In the genomic region with DNA sequence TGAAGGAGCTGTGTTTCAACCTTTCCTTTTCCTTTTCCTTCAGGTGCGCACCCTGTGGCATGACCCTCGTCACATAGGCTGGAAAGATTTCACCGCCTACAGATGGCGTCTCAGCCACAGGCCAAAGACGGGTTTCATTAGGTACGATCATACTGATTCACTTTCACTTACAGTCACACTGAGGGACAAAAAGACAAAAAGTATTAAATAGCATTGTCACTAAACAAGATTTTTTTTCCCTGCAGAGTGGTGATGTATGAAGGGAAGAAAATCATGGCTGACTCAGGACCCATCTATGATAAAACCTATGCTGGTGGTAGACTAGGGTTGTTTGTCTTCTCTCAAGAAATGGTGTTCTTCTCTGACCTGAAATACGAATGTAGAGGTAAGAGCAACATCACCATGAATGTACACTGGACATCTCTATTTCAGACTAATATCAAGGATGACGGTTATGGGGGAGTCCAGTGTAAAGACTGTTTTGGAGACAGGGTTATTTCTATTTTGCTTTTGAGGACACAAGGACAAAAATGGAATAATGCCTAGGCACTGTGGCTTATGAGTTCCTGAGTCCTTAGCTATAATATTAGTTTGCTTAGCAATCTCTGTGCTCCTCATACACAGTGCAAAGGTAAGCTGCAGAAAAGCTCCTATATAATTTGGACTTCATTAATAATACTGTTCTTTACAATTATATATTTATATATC, we compare ENCODE assay signal across 14 cellular contexts. TPM values are rescaled to one million over a fixed set of nuclear protein-coding genes. Genes with fewer than 3 reads are reported as not detected.
DNase-seq lines count a peak whose midpoint lies in the region; ATAC-seq and TF ChIP-seq lines count a peak whose summit lies in the region.
"Had no signal": no experiment of that assay in that cellular context is flagged by ENCODE, and none has a peak within 500 bp of the region (broad histone marks: within the 10 kb centered on the region; RNA-seq: fewer than 3 reads in every experiment).

No MANE protein-coding gene starts in this region.

- H3K4me1 Mint-ChIP-seq in activated CD8-positive, alpha-beta T cell treated with anti-CD3 and anti-CD28 coated beads, Interleukin-2, amount 10 ng/mL, durations not matched to agents 7 days and 5 days (ENCODE audit: low read depth): peaks cover 7% of the 10 kb centered on the region
- H3K4me1 Mint-ChIP-seq in endodermal cell: no peaks in the 10 kb centered on the region

- peaks cover 10% of the 10 kb centered on the region for H3K36me3 Mint-ChIP-seq in activated CD8-positive, alpha-beta T cell treated with anti-CD3 and anti-CD28 coated beads, Interleukin-2, amount 10 ng/mL, durations not matched to agents 7 days and 5 days (ENCODE audit: low read depth)
- peaks cover 27% of the 10 kb centered on the region for H3K36me3 Mint-ChIP-seq in endodermal cell (ENCODE audit: low read depth)

- CTCF ChIA-PET in activated CD8-positive, alpha-beta T cell treated with anti-CD3 and anti-CD28 coated beads, Interleukin-2, amount 10 ng/mL, durations not matched to agents 7 days and 5 days (lab: Charles Lee): interaction anchor here (0.6 to 3.1 kb wide), 11 partner anchors 12 to 163 kb away, joined by 3 to 21 read pairs (median 4); no protein-coding TSS in a partner anchor

- no peaks in the 10 kb centered on the region for H3K27me3 ChIP-seq in endodermal cell (ENCODE audit: control insufficient read depth, insufficient read depth, low read length, poor library complexity, severe bottlenecking)
- H3K27me3 ChIP-seq: cardiac muscle cell, spleen, stomach had no signal

- peaks cover 10% of the 10 kb centered on the region for H3K27me3 Mint-ChIP-seq in activated CD8-positive, alpha-beta T cell treated with anti-CD3 and anti-CD28 coated beads, Interleukin-2, amount 10 ng/mL, durations not matched to agents 7 days and 5 days (ENCODE audit: low read depth)
- no peaks in the 10 kb centered on the region for H3K27me3 Mint-ChIP-seq in endodermal cell (ENCODE audit: insufficient read depth)

- H3K9ac ChIP-seq in endodermal cell (ENCODE audit: extremely low read depth, low read length, poor library complexity, severe bottlenecking): no peak overlapping the region

- no peaks in the 10 kb centered on the region for H3K4me1 ChIP-seq in endodermal cell (ENCODE audit: control insufficient read depth, insufficient read depth, low read length)

- ATAC-seq in activated CD8-positive, alpha-beta T cell treated with anti-CD3 and anti-CD28 coated beads, Interleukin-2, amount 10 ng/mL, durations not matched to agents 7 days and 5 days: no peak

- H3K9me3 ChIP-seq in endodermal cell (ENCODE audit: control insufficient read depth, low read length): no peaks in the 10 kb centered on the region
- H3K9me3 ChIP-seq: spleen, stomach had no signal

- peak; percentile 19 for DNase-seq in stimulated activated naive CD4-positive, alpha-beta T cell treated with Interleukin-2 at 50 U/mL for 16 hours (lab: John Stamatoyannopoulos, UW)
- DNase-seq in stimulated activated naive CD4-positive, alpha-beta T cell (lab: John Stamatoyannopoulos, UW): no peak
- no peak for DNase-seq in activated CD8-positive, alpha-beta T cell treated with anti-CD3 and anti-CD28 coated beads, Interleukin-2, amount 10 ng/mL, durations not matched to agents 7 days and 5 days
- DNase-seq in fibroblast of villous mesenchyme (ENCODE audit: low read depth) (peak; percentile 25), LoVo (ENCODE audit: low spot score) (no peak), endodermal cell (no peak), epidermal melanocyte (ENCODE audit: insufficient read length, low spot score) (no peak)
- DNase-seq in stimulated activated CD4-positive, alpha-beta T cell treated with anti-CD3 and anti-CD28 coated beads, Interleukin-4, amount 100 ng/mL, for 1 hour: no peak
- DNase-seq: Kasumi-1, NCI-H446, SHP77 treated with DMSO at 0.1 percent for 48 hours, spleen, stomach had no signal

- WGBS in endodermal cell (ENCODE audit: insufficient coverage in 1 of 2, insufficient read length in 1 of 2), 2 experiments: 95 to 100% methylated on average over 2 to 8 of the region's 8 CpGs

- peak overlapping the region; percentile 63 for H3K27ac Mint-ChIP-seq in activated CD8-positive, alpha-beta T cell treated with anti-CD3 and anti-CD28 coated beads, Interleukin-2, amount 10 ng/mL, durations not matched to agents 7 days and 5 days
- H3K27ac Mint-ChIP-seq in endodermal cell: no peak overlapping the region

- TF ChIP-seq CTCF in fibroblast of villous mesenchyme (IDR thresholded peaks at IDR 0.05; ENCODE audit: insufficient read depth, low read depth, low read length): no peak
- TF ChIP-seq CTCF in endodermal cell (conservative IDR thresholded peaks at IDR 0.05): no peak

- H3K9me3 Mint-ChIP-seq in activated CD8-positive, alpha-beta T cell treated with anti-CD3 and anti-CD28 coated beads, Interleukin-2, amount 10 ng/mL, durations not matched to agents 7 days and 5 days (ENCODE audit: insufficient read depth): no peaks in the 10 kb centered on the region
- H3K9me3 Mint-ChIP-seq in endodermal cell: no peaks in the 10 kb centered on the region

- H3K4me3 Mint-ChIP-seq in activated CD8-positive, alpha-beta T cell treated with anti-CD3 and anti-CD28 coated beads, Interleukin-2, amount 10 ng/mL, durations not matched to agents 7 days and 5 days: no peak overlapping the region
- no peak overlapping the region for H3K4me3 Mint-ChIP-seq in endodermal cell

- peaks cover 84% of the 10 kb centered on the region for H3K36me3 ChIP-seq in endodermal cell (ENCODE audit: control insufficient read depth, insufficient read depth, low read length)

- POLR2A ChIA-PET in activated CD8-positive, alpha-beta T cell treated with anti-CD3 and anti-CD28 coated beads, Interleukin-2, amount 10 ng/mL, durations not matched to agents 7 days and 5 days (lab: Charles Lee): no interaction called here

- no peak overlapping the region for H3K4me3 ChIP-seq in fibroblast of villous mesenchyme (ENCODE audit: low read depth, low read length)
- no peak overlapping the region for H3K4me3 ChIP-seq in endodermal cell (ENCODE audit: low read length)
- H3K4me3 ChIP-seq: cardiac muscle cell had no signal

- H3K27ac ChIP-seq in endodermal cell (ENCODE audit: low read depth, low read length): no peak overlapping the region
- H3K27ac ChIP-seq: stomach had no signal

RNA-seq across cellular contexts. Expression of gene THBS1, which starts 13.3 kb away (rescaled TPM):
- total RNA-seq in activated CD8-positive, alpha-beta T cell treated with anti-CD3 and anti-CD28 coated beads, Interleukin-2, amount 10 ng/mL, durations not matched to agents 7 days and 5 days: 1 to 10 TPM in 1 of 2 experiments, under 1 TPM in 1; 0.87 to 1.2 TPM
- total RNA-seq in fibroblast of villous mesenchyme: 7,420 and 8,241 TPM in 2 replicates
- 10 to 100 TPM; 13.9 to 16.5 TPM for total RNA-seq in endodermal cell
- 27.0 TPM for polyA plus RNA-seq in endodermal cell (2013, experiment 1 of 2)
- polyA plus RNA-seq in endodermal cell (2013, experiment 2 of 2): 28.3 TPM

Comparison
In these comparisons a context has a peak if more than half of its experiments do, and no peak if none do; other contexts are left out.
1. DNase-seq: peak in stimulated activated naive CD4-positive, alpha-beta T cell treated with Interleukin-2 at 50 U/mL for 16 hours (single experiment) and fibroblast of villous mesenchyme (single experiment); none in stimulated activated naive CD4-positive, alpha-beta T cell (0 of 6), activated CD8-positive, alpha-beta T cell treated with anti-CD3 and anti-CD28 coated beads, Interleukin-2, amount 10 ng/mL, durations not matched to agents 7 days and 5 days (single experiment), LoVo (single experiment), endodermal cell (single experiment), stimulated activated CD4-positive, alpha-beta T cell treated with anti-CD3 and anti-CD28 coated beads, Interleukin-4, amount 100 ng/mL, for 1 hour (single experiment) and epidermal melanocyte (single experiment).
2. RNA of gene THBS1, which starts 13.3 kb away (total RNA-seq): 7,420 to 8,241 TPM in fibroblast of villous mesenchyme; 13.9 to 16.5 TPM in endodermal cell and 0.87 to 1.2 TPM in activated CD8-positive, alpha-beta T cell treated with anti-CD3 and anti-CD28 coated beads, Interleukin-2, amount 10 ng/mL, durations not matched to agents 7 days and 5 days; every median in the first group is over 100 times any median in the second.